17 cellular contexts compared by ENCODE assay signal in genomic region chr11:132840220-132840619, GRCh38.
A peak's percentile ranks its signal among the peaks of the same experiment; 100 is the strongest.
DNase-seq lines count a peak whose midpoint lies in the region; ATAC-seq and TF ChIP-seq lines count a peak whose summit lies in the region.
"Had no signal": no experiment of that assay in that cellular context is flagged by ENCODE, and none has a peak within 500 bp of the region (broad histone marks: within the 10 kb centered on the region; RNA-seq: fewer than 3 reads in every experiment).

No MANE protein-coding gene starts in this region.

- H3K27ac Mint-ChIP-seq in WTC11, result no peak overlapping the region
- H3K27ac Mint-ChIP-seq in glutamatergic neuron (ENCODE audit: unreplicated experiment), result no peak overlapping the region
- H3K27ac Mint-ChIP-seq: CD4-positive, alpha-beta T cell had no signal

- DNase-seq in WTC11 (ENCODE audit: low spot score) (no peak), glutamatergic neuron (peak; percentile 25), left cardiac atrium (no peak), aorta (no peak), kidney glomerular epithelial cell (lab: John Stamatoyannopoulos, UW) (no peak)
- DNase-seq: 8988T; AML-193; C1 segment of cervical spinal cord; Calu3; CD4-positive, alpha-beta T cell; DMS 273 treated with DMSO at 0.1 percent for 48 hours; DMS79 had no signal

- H3K9me3 ChIP-seq in BLaER1 treated with 17β-estradiol and CSF1 and Interleukin-3, amounts not matched to agents 10 nM and 100 nM (replicated peaks in 1 of 11), result peaks cover 0 to 52% (median 27%) of the 10 kb centered on the region in 11 experiments; a peak in 15 of 22 replicates
- H3K9me3 ChIP-seq in aorta (ENCODE audit: control insufficient read depth, low read length), result no peaks in the 10 kb centered on the region
- H3K9me3 ChIP-seq: HAP-1 had no signal

- H3K4me1 Mint-ChIP-seq in WTC11, result peaks cover 40% of the 10 kb centered on the region
- peaks cover 19% of the 10 kb centered on the region for H3K4me1 Mint-ChIP-seq in glutamatergic neuron (ENCODE audit: low read depth, unreplicated experiment)

- no peaks in the 10 kb centered on the region for H3K27me3 ChIP-seq in BLaER1 treated with 17β-estradiol and CSF1 and Interleukin-3, amounts not matched to agents 10 nM and 100 nM
- H3K27me3 ChIP-seq in aorta (ENCODE audit: control insufficient read depth in 1 of 2, insufficient read depth in 2 of 2, low read length in 1 of 2), result no peaks in the 10 kb centered on the region

- no peak overlapping the region for H3K9ac ChIP-seq in BLaER1 treated with 17β-estradiol and CSF1 and Interleukin-3, amounts not matched to agents 10 nM and 100 nM

- H3K4me3 Mint-ChIP-seq in WTC11, result no peak overlapping the region
- H3K4me3 Mint-ChIP-seq in glutamatergic neuron (ENCODE audit: unreplicated experiment), result no peak overlapping the region
- H3K4me3 Mint-ChIP-seq: CD4-positive, alpha-beta T cell had no signal

- H3K4me2 ChIP-seq in BLaER1 treated with 17β-estradiol and CSF1 and Interleukin-3, amounts not matched to agents 10 nM and 100 nM, result peak overlapping the region in 8 of 11 experiments; percentile 10 to 64 (median 52); a peak in 16 of 22 replicates

- H3K27ac ChIP-seq in BLaER1 treated with 17β-estradiol and CSF1 and Interleukin-3, amounts not matched to agents 10 nM and 100 nM, result no peak overlapping the region
- peak overlapping the region; percentile 20 for H3K27ac ChIP-seq in temporal lobe (ENCODE audit: low read depth, low read length)
- H3K27ac ChIP-seq in aorta (ENCODE audit: low read depth in 1 of 2, low read length in 2 of 2), result no peak overlapping the region

- H3K36me3 ChIP-seq in BLaER1 treated with 17β-estradiol and CSF1 and Interleukin-3, amounts not matched to agents 10 nM and 100 nM, result no peaks in the 10 kb centered on the region
- H3K36me3 ChIP-seq in aorta (ENCODE audit: control insufficient read depth in 1 of 2, insufficient read depth in 2 of 2, low read length in 1 of 2), result no peaks in the 10 kb centered on the region
- H3K36me3 ChIP-seq: HAP-1 had no signal

- no peak overlapping the region for H3K4me3 ChIP-seq in BLaER1 treated with 17β-estradiol and CSF1 and Interleukin-3, amounts not matched to agents 10 nM and 100 nM
- no peak overlapping the region for H3K4me3 ChIP-seq in aorta (ENCODE audit: low read length in 2 of 2)
- H3K4me3 ChIP-seq: GM12878, HAP-1, K562 had no signal

- H3K4me1 ChIP-seq in BLaER1 treated with 17β-estradiol and CSF1 and Interleukin-3, amounts not matched to agents 10 nM and 100 nM, result peaks cover 8 to 26% (median 18%) of the 10 kb centered on the region in 10 experiments; a peak in 18 of 20 replicates
- no peaks in the 10 kb centered on the region for H3K4me1 ChIP-seq in aorta (ENCODE audit: control insufficient read depth in 1 of 2, insufficient read depth in 2 of 2, low read length in 2 of 2)
- H3K4me1 ChIP-seq: HAP-1 had no signal

- H3K36me3 Mint-ChIP-seq in WTC11 (no peaks in the 10 kb centered on the region), glutamatergic neuron (ENCODE audit: unreplicated experiment) (no peaks in the 10 kb centered on the region)

- no peaks in the 10 kb centered on the region for H4K20me1 ChIP-seq in BLaER1 treated with 17β-estradiol and CSF1 and Interleukin-3, amounts not matched to agents 10 nM and 100 nM

- H3K9me3 Mint-ChIP-seq in WTC11 (no peaks in the 10 kb centered on the region), glutamatergic neuron (ENCODE audit: unreplicated experiment) (no peaks in the 10 kb centered on the region)
- H3K9me3 Mint-ChIP-seq: CD4-positive, alpha-beta T cell had no signal

- ATAC-seq in WTC11 (peak; percentile 55), left cardiac atrium (no peak), aorta (ENCODE audit: low FRiP score) (no peak)
- ATAC-seq: GM12878, K562 had no signal

- intact Hi-C loops in left cardiac atrium (cut with DNase I) (no loop called here), aorta (cut with DNase I) (no loop called here)

- CTCF ChIA-PET in WTC11 (lab: Charles Lee), result interaction anchor here (1.0 to 1.8 kb wide), 2 partner anchors 11 to 224 kb away, joined by 3 to 5 read pairs; no protein-coding TSS in a partner anchor

- H3K27me3 Mint-ChIP-seq in WTC11 (ENCODE audit: low read depth) (no peaks in the 10 kb centered on the region), glutamatergic neuron (ENCODE audit: unreplicated experiment) (no peaks in the 10 kb centered on the region)
- H3K27me3 Mint-ChIP-seq: CD4-positive, alpha-beta T cell had no signal

- no peak for TF ChIP-seq CTCF in WTC11 (IDR thresholded peaks at IDR 0.05)
- TF ChIP-seq CTCF in glutamatergic neuron (IDR thresholded peaks at IDR 0.05; ENCODE audit: partially characterized antibody, unreplicated experiment), result no peak

- WGBS in aorta, 2 donors, result 36 to 41% methylated on average over 5 of the region's 5 CpGs

- POLR2A ChIA-PET in WTC11 (lab: Charles Lee), result no interaction called here

TF ChIP-seq in WTC11, 78 proteins besides CTCF, POLR2A, EP300 and RAD21:
- TF ChIP-seq E2F4 (CRISPR knock-in tag; IDR thresholded peaks at IDR 0.05; ENCODE audit: borderline replicate concordance, low read depth) (no peak), ARID4B (CRISPR knock-in tag; IDR thresholded peaks at IDR 0.05; ENCODE audit: borderline replicate concordance) (no peak), ATF2 (CRISPR knock-in tag; IDR thresholded peaks at IDR 0.05; ENCODE audit: borderline replicate concordance, low read depth) (no peak), ZBTB21 (CRISPR knock-in tag; IDR thresholded peaks at IDR 0.05; ENCODE audit: borderline replicate concordance) (no peak), ZNF219 (CRISPR knock-in tag; IDR thresholded peaks at IDR 0.05; ENCODE audit: borderline replicate concordance) (no peak), MXD4 (CRISPR knock-in tag; IDR thresholded peaks at IDR 0.05; ENCODE audit: borderline replicate concordance) (no peak), KAT7 (CRISPR knock-in tag; IDR thresholded peaks at IDR 0.05; ENCODE audit: borderline replicate concordance) (no peak)
